1 cellular context compared by ENCODE assay signal in genomic region chr10:86100581-86101061, GRCh38.
TF ChIP-seq lines count a peak whose summit lies in the region.

No MANE protein-coding gene starts in this region.

TF ChIP-seq in SK-N-SH treated with all-trans-retinoic acid at 6 μM for 48 hours, 23 proteins besides CTCF, POLR2A, EP300 and RAD21 (continued from another document):
- no peak for TF ChIP-seq ZC3H10 (CRISPR knock-in tag; IDR thresholded peaks at IDR 0.05)
- TF ChIP-seq PPARA (CRISPR knock-in tag; IDR thresholded peaks at IDR 0.05; ENCODE audit: borderline replicate concordance) = no peak
- TF ChIP-seq TOX (CRISPR knock-in tag; IDR thresholded peaks at IDR 0.05; ENCODE audit: borderline replicate concordance) = no peak
- no peak for TF ChIP-seq ESRRG (CRISPR knock-in tag; IDR thresholded peaks at IDR 0.05)
- TF ChIP-seq, protein P1, sequence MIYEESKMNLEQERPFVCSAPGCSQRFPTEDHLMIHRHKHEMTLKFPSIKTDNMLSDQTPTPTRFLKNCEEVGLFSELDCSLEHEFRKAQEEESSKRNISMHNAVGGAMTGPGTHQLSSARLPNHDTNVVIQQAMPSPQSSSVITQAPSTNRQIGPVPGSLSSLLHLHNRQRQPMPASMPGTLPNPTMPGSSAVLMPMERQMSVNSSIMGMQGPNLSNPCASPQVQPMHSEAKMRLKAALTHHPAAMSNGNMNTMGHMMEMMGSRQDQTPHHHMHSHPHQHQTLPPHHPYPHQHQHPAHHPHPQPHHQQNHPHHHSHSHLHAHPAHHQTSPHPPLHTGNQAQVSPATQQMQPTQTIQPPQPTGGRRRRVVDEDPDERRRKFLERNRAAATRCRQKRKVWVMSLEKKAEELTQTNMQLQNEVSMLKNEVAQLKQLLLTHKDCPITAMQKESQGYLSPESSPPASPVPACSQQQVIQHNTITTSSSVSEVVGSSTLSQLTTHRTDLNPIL (CRISPR knock-in tag; IDR thresholded peaks at IDR 0.05; ENCODE audit: low read depth) = no peak
- TF ChIP-seq BACH2 (CRISPR knock-in tag; IDR thresholded peaks at IDR 0.05; ENCODE audit: borderline replicate concordance) = no peak
- TF ChIP-seq CSDC2 (CRISPR knock-in tag; IDR thresholded peaks at IDR 0.05) = no peak
- TF ChIP-seq, protein P2, sequence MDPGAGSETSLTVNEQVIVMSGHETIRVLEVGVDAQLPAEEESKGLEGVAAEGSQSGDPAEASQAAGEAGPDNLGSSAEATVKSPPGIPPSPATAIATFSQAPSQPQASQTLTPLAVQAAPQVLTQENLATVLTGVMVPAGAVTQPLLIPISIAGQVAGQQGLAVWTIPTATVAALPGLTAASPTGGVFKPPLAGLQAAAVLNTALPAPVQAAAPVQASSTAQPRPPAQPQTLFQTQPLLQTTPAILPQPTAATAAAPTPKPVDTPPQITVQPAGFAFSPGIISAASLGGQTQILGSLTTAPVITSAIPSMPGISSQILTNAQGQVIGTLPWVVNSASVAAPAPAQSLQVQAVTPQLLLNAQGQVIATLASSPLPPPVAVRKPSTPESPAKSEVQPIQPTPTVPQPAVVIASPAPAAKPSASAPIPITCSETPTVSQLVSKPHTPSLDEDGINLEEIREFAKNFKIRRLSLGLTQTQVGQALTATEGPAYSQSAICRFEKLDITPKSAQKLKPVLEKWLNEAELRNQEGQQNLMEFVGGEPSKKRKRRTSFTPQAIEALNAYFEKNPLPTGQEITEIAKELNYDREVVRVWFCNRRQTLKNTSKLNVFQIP (CRISPR knock-in tag; IDR thresholded peaks at IDR 0.05; ENCODE audit: borderline replicate concordance, low read depth) = no peak
